Comparison of ENCODE assay signal across 8 cellular contexts in genomic region chr7:90629306-90629918, GRCh38. TPM values are rescaled to one million over a fixed set of nuclear protein-coding genes. Genes with fewer than 3 reads are reported as not detected.
A peak's percentile ranks its signal among the peaks of the same experiment; 100 is the strongest.
DNase-seq lines count a peak whose midpoint lies in the region; ATAC-seq, FAIRE-seq and TF ChIP-seq lines count a peak whose summit lies in the region.

No MANE protein-coding gene starts in this region.

- ATAC-seq in GM18517 (IDR thresholded peaks at IDR 0.05; ENCODE audit: unreplicated experiment) (peak; percentile 92), HG02885 (IDR thresholded peaks at IDR 0.05; ENCODE audit: poor library complexity, unreplicated experiment) (peak; percentile 87), HG03025 (IDR thresholded peaks at IDR 0.05; ENCODE audit: low FRiP score, unreplicated experiment) (no peak)

- TF ChIP-seq CTCF in BE2C (IDR thresholded peaks at IDR 0.05; ENCODE audit: low read depth, low read length) (peak; percentile 55), astrocyte of the spinal cord (IDR thresholded peaks at IDR 0.05; ENCODE audit: low read depth, low read length) (peak; percentile 60)

- in situ Hi-C loops in astrocyte of the spinal cord (cut with HindIII; ENCODE audit: low sequenced_read_pairs), result no loop called here

- H3K9me3 ChIP-seq in BE2C, result no peaks in the 10 kb centered on the region

- DNase-seq in BE2C (peak; percentile 10), NCI-H345 (lab: John Stamatoyannopoulos, UW) (peak; percentile 44), astrocyte of the spinal cord (ENCODE audit: low read depth, low spot score) (peak; percentile 60), islet precursor cell (peak; percentile 55), urothelium cell line (ENCODE audit: low spot score) (peak; percentile 60)

- no peaks in the 10 kb centered on the region for H3K4me1 ChIP-seq in BE2C

- no peak for FAIRE-seq in urothelium cell line (lab: Jason Lieb, UNC)

- no peaks in the 10 kb centered on the region for H3K27me3 ChIP-seq in BE2C

- H3K36me3 ChIP-seq in BE2C, result no peaks in the 10 kb centered on the region

- no peak overlapping the region for H3K4me3 ChIP-seq in BE2C (ENCODE audit: low read depth, low read length)
- H3K4me3 ChIP-seq in astrocyte of the spinal cord (ENCODE audit: low read depth, low read length), result no peak overlapping the region

RNA-seq across cellular contexts. Expression of gene CDK14, which starts 33.3 kb away (rescaled TPM):
- polyA plus RNA-seq in BE2C (2012; ENCODE audit: insufficient read depth, insufficient read length, low read depth), result 1.4 TPM

Comparison
In these comparisons a context has a peak if more than half of its experiments do, and no peak if none do; other contexts are left out.
1. DNase-seq: peak in every context shown above with its lines; median percentile 60 in astrocyte of the spinal cord; 60 in urothelium cell line; 55 in islet precursor cell; 44 in NCI-H345; 10 in BE2C.